In the genomic region with DNA sequence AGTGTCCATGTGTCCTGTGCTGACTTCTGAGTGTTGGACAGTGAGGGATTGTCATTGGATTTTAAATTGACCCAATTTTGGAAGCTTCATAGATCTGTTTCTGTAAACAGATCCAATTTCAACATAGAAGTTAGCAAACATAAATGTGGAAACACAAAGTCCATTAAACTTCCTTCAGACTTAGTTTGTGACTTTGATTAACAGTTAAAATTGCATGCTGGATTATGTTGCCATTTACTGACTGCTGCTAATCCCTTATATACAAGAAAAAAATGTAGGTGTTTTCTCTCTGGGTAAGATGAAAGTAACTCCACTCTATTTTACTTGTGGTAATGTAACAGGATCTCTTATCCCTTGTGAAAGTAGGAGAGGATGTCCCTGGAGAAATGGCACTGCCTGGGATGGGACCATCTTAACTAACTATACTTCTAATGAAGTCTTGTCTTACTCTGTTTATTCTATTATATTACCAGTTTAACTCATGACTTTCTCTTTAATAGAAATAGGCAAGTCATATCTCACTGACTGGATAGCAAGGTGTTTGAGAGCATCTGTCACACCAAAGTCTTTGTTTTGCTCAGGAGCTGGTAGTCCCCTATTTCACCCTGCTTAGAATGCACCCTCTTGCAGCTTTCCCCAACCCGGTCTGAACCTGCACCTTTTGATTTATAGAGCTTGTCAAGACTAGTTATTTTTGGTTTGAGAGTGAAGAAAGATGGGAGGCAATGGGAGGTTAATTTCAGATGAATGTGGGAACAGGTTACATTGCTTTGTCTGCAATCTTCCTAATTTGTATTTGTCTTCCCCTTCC, we compare ENCODE assay signal across 18 cellular contexts. TPM values are rescaled to one million over a fixed set of nuclear protein-coding genes. Genes with fewer than 3 reads are reported as not detected.
DNase-seq lines count a peak whose midpoint lies in the region; ATAC-seq, FAIRE-seq and TF ChIP-seq lines count a peak whose summit lies in the region.
"Had no signal": no experiment of that assay in that cellular context is flagged by ENCODE, and none has a peak within 500 bp of the region (broad histone marks: within the 10 kb centered on the region; RNA-seq: fewer than 3 reads in every experiment).

No MANE protein-coding gene starts in this region.

- no peak overlapping the region for H3K4me3 Mint-ChIP-seq in activated T-helper 2 cell treated with anti-CD3 and anti-CD28 coated beads, Interferon-gamma antibody, Interleukin-2, Interleukin-4, amounts not matched to agents 10 μg/mL and 5 μg/mL and 100 μg/mL, durations not matched to agents 14 hours and 24 hours and 36 hours (ENCODE audit: low read depth)
- no peak overlapping the region for H3K4me3 Mint-ChIP-seq in neural progenitor cell
- H3K4me3 Mint-ChIP-seq: activated T-cell treated with anti-CD3 and anti-CD28 coated beads, Interleukin-2, amount 50 U/mL, for 4 hours; stimulated activated naive CD8-positive, alpha-beta T cell treated with anti-CD3 and anti-CD28 coated beads, Interleukin-15, amount 100 ng/mL, for 72 hours had no signal

- H3K27ac Mint-ChIP-seq in activated T-helper 2 cell treated with anti-CD3 and anti-CD28 coated beads, Interferon-gamma antibody, Interleukin-2, Interleukin-4, amounts not matched to agents 10 μg/mL and 5 μg/mL and 100 μg/mL, durations not matched to agents 14 hours and 24 hours and 36 hours, result peak overlapping the region; percentile 40
- H3K27ac Mint-ChIP-seq in neural progenitor cell, result no peak overlapping the region
- H3K27ac Mint-ChIP-seq: stimulated activated naive CD8-positive, alpha-beta T cell treated with anti-CD3 and anti-CD28 coated beads, Interleukin-15, amount 100 ng/mL, for 72 hours had no signal

- no peak overlapping the region for H4K91ac ChIP-seq in IMR-90 (ENCODE audit: insufficient read depth, low read depth, low read length)

- intact Hi-C loops in IMR-90 (cut with micrococcal nuclease), result loop anchor here (2.0 to 5.0 kb wide), 2 partner anchors 15 to 46 kb away; no protein-coding TSS in a partner anchor
- intact Hi-C loops in activated T-helper 2 cell treated with anti-CD3 and anti-CD28 coated beads, Interferon-gamma antibody, Interleukin-2, Interleukin-4, amounts not matched to agents 10 μg/mL and 5 μg/mL and 100 μg/mL, durations not matched to agents 14 hours and 24 hours and 36 hours (cut with micrococcal nuclease), result no loop called here

- H3K27me3 ChIP-seq in IMR-90 (ENCODE audit: control insufficient read depth, insufficient read depth, low read length) (no peaks in the 10 kb centered on the region), neural progenitor cell (no peaks in the 10 kb centered on the region), small intestine (ENCODE audit: control insufficient read depth in 2 of 2, insufficient read depth in 2 of 2, low read length in 2 of 2) (no peaks in the 10 kb centered on the region)
- H3K27me3 ChIP-seq: BLaER1, ovary, vagina had no signal

- H2AFZ ChIP-seq in IMR-90 (replicated peaks; ENCODE audit: low read length, poor library complexity), result no peak overlapping the region
- H2AFZ ChIP-seq in neural progenitor cell (replicated peaks), result no peak overlapping the region

- H3K4ac ChIP-seq in IMR-90 (ENCODE audit: low read depth, low read length), result peak overlapping the region; percentile 48; the same call in 1 of the 2 replicates

- no peak overlapping the region; the same call in 1 of the 2 replicates for H3K56ac ChIP-seq in IMR-90 (ENCODE audit: extremely low read depth, insufficient read depth, low read length)

- H3F3A ChIP-seq in neural progenitor cell (ENCODE audit: low read depth), result peaks cover 6% of the 10 kb centered on the region

- H2AK5ac ChIP-seq in IMR-90 (ENCODE audit: low read depth, low read length), result no peak overlapping the region; the same call in 1 of the 2 replicates

- ATAC-seq in IMR-90 (ENCODE audit: low read depth), result peak; percentile 45
- ATAC-seq: activated T-cell treated with anti-CD3 and anti-CD28 coated beads, Interleukin-2, amount 50 U/mL, for 4 hours; stimulated activated naive CD8-positive, alpha-beta T cell treated with anti-CD3 and anti-CD28 coated beads, Interleukin-15, amount 100 ng/mL, for 72 hours had no signal

- H3K36me3 Mint-ChIP-seq in activated T-helper 2 cell treated with anti-CD3 and anti-CD28 coated beads, Interferon-gamma antibody, Interleukin-2, Interleukin-4, amounts not matched to agents 10 μg/mL and 5 μg/mL and 100 μg/mL, durations not matched to agents 14 hours and 24 hours and 36 hours (ENCODE audit: low read depth), result peaks cover 51% of the 10 kb centered on the region
- H3K36me3 Mint-ChIP-seq in neural progenitor cell, result peaks cover 31% of the 10 kb centered on the region

- H3K27ac ChIP-seq in IMR-90 (ENCODE audit: insufficient read depth, low read length) (peak overlapping the region; percentile 56; the same call in 1 of the 2 replicates), neural progenitor cell (no peak overlapping the region), small intestine (ENCODE audit: low read depth in 1 of 2, low read length in 1 of 2) (no peak overlapping the region)
- H3K27ac ChIP-seq: BLaER1, ovary, vagina had no signal

- H4K8ac ChIP-seq in IMR-90 (ENCODE audit: low read depth in 2 of 2, low read length in 2 of 2), result peak overlapping the region in 1 of 2 experiments; percentile 22; a peak in 2 of 4 replicates

- TF ChIP-seq POLR2A in IMR-90 (IDR thresholded peaks at IDR 0.05; ENCODE audit: low read depth, low read length), result no peak

- no peak overlapping the region; the same call in 1 of the 2 replicates for H3K14ac ChIP-seq in IMR-90 (replicated peaks; ENCODE audit: low read depth, low read length)

- peaks cover 2 to 33% of the 10 kb centered on the region in 2 experiments; a peak in 3 of 4 replicates for H3K79me1 ChIP-seq in IMR-90 (ENCODE audit: low read depth in 1 of 2, low read length in 2 of 2)

- H3K4me3 ChIP-seq in IMR-90 (ENCODE audit: insufficient read depth, low read depth, low read length), result no peak overlapping the region
- no peak overlapping the region for H3K4me3 ChIP-seq in neural progenitor cell
- H3K4me3 ChIP-seq in small intestine (ENCODE audit: low read depth in 1 of 2, low read length in 2 of 2), result no peak overlapping the region
- H3K4me3 ChIP-seq: BLaER1, HAP-1, ovary, vagina had no signal

- TF ChIP-seq CTCF in GM13976 (IDR thresholded peaks at IDR 0.05; ENCODE audit: borderline replicate concordance, control extremely low read depth, extremely low read depth, insufficient read depth, missing control alignments), result no peak
- TF ChIP-seq CTCF in IMR-90 (conservative IDR thresholded peaks at IDR 0.05; ENCODE audit: low read depth, low read length), result no peak
- no peak for TF ChIP-seq CTCF in neural progenitor cell (IDR thresholded peaks at IDR 0.05)

- no peak for FAIRE-seq in small intestine (lab: Jason Lieb, UNC)

- WGBS in IMR-90 (ENCODE audit: extremely low coverage in 2 of 2, insufficient read length in 1 of 2), 2 experiments, result no CpG with 5 or more reads among the region's 1 CpG
- WGBS in small intestine, 3 donors, result 27 to 65% (median 50%) methylated on average over 1 of the region's 1 CpG

- no peak overlapping the region for H3K9ac ChIP-seq in IMR-90 (ENCODE audit: low read depth, low read length)
- no peak overlapping the region for H3K9ac ChIP-seq in neural progenitor cell
- H3K9ac ChIP-seq: BLaER1 had no signal

- peaks cover 5% of the 10 kb centered on the region; the same call in 1 of the 2 replicates for H3K9me1 ChIP-seq in IMR-90 (ENCODE audit: insufficient read depth, low read length)

- no peaks in the 10 kb centered on the region for H3K9me3 Mint-ChIP-seq in activated T-helper 2 cell treated with anti-CD3 and anti-CD28 coated beads, Interferon-gamma antibody, Interleukin-2, Interleukin-4, amounts not matched to agents 10 μg/mL and 5 μg/mL and 100 μg/mL, durations not matched to agents 14 hours and 24 hours and 36 hours
- no peaks in the 10 kb centered on the region for H3K9me3 Mint-ChIP-seq in neural progenitor cell
- H3K9me3 Mint-ChIP-seq: activated T-cell treated with anti-CD3 and anti-CD28 coated beads, Interleukin-2, amount 50 U/mL, for 4 hours; stimulated activated naive CD8-positive, alpha-beta T cell treated with anti-CD3 and anti-CD28 coated beads, Interleukin-15, amount 100 ng/mL, for 72 hours had no signal

- in situ Hi-C loops in GM13976 (cut with MboI; ENCODE audit: low sequenced_read_pairs, unreplicated experiment), result no loop called here
- in situ Hi-C loops in IMR-90 (cut with MboI; ENCODE audit: low sequenced_read_pairs), result no loop called here
- in situ Hi-C loops in ACHN (cut with HindIII; ENCODE audit: low pct_ligation_motif_present, low pct_unique_long_range_greater_than_20kb, low sequenced_read_pairs), result no loop called here

- peak overlapping the region; percentile 71; the same call in 1 of the 2 replicates for H3K23ac ChIP-seq in IMR-90 (ENCODE audit: low read depth, low read length)

- H4K20me1 ChIP-seq in IMR-90 (ENCODE audit: insufficient read depth, low read length) (0 out of 2 replicates have a peak, but pooled peaks cover 3% of the 10 kb centered on the region), neural progenitor cell (ENCODE audit: low read depth) (peaks cover 69% of the 10 kb centered on the region)

- H3K4me2 ChIP-seq in IMR-90 (ENCODE audit: low read depth, low read length) (peak overlapping the region; percentile 85), neural progenitor cell (peak overlapping the region; percentile 23)
- H3K4me2 ChIP-seq: BLaER1 had no signal

- H2BK20ac ChIP-seq in IMR-90 (ENCODE audit: low read depth, low read length), result no peak overlapping the region

- DNase-seq in GM13976 (ENCODE audit: low spot score) (peak; percentile 27), IMR-90 (no peak), neural progenitor cell (ENCODE audit: low spot score) (no peak), NCI-H1694 treated with DMSO at 0.1 percent for 48 hours (lab: John Stamatoyannopoulos, UW) (no peak), NCI-H1694 (lab: John Stamatoyannopoulos, UW) (no peak), small intestine (no peak), ACHN (no peak)
- DNase-seq in activated T-helper 2 cell treated with anti-CD3 and anti-CD28 coated beads, Interferon-gamma antibody, Interleukin-2, Interleukin-4, amounts not matched to agents 10 μg/mL and 5 μg/mL and 100 μg/mL, durations not matched to agents 14 hours and 24 hours and 36 hours (ENCODE audit: low spot score), result no peak
- DNase-seq: activated T-cell treated with anti-CD3 and anti-CD28 coated beads, Interleukin-2, amount 50 U/mL, for 4 hours; NCI-H2081; NK-92 treated with Interleukin-12 subunit alpha and Interleukin-12 subunit beta, amount 100 ng/mL, for 24 hours; ovary; SHP77 treated with DMSO at 0.1 percent for 48 hours; stimulated activated naive CD8-positive, alpha-beta T cell treated with anti-CD3 and anti-CD28 coated beads, Interleukin-15, amount 100 ng/mL, for 72 hours; T1000 had no signal

- peaks cover 29% of the 10 kb centered on the region for H3K4me1 Mint-ChIP-seq in activated T-helper 2 cell treated with anti-CD3 and anti-CD28 coated beads, Interferon-gamma antibody, Interleukin-2, Interleukin-4, amounts not matched to agents 10 μg/mL and 5 μg/mL and 100 μg/mL, durations not matched to agents 14 hours and 24 hours and 36 hours (ENCODE audit: low read depth)
- H3K4me1 Mint-ChIP-seq in neural progenitor cell, result peaks cover 8% of the 10 kb centered on the region

- dilution Hi-C loops in IMR-90 (cut with HindIII; ENCODE audit: low sequenced_read_pairs, unreplicated experiment), result no loop called here

- H2BK120ac ChIP-seq in IMR-90 (ENCODE audit: low read depth, low read length), result peak overlapping the region; percentile 47; the same call in 1 of the 2 replicates

- peaks cover 100% of the 10 kb centered on the region for H3K79me2 ChIP-seq in neural progenitor cell (ENCODE audit: low read depth)

- no peak overlapping the region for H4K5ac ChIP-seq in IMR-90 (ENCODE audit: low read depth, low read length)

- H3K36me3 ChIP-seq in IMR-90 (ENCODE audit: control insufficient read depth, insufficient read depth, low read length) (no peaks in the 10 kb centered on the region; the same call in 1 of the 2 replicates), neural progenitor cell (peaks cover 18% of the 10 kb centered on the region), small intestine (ENCODE audit: control insufficient read depth in 2 of 2, insufficient read depth in 2 of 2, low read length in 2 of 2) (no peaks in the 10 kb centered on the region)
- H3K36me3 ChIP-seq: ovary, vagina had no signal

- H3K4me1 ChIP-seq in IMR-90 (ENCODE audit: control insufficient read depth, insufficient read depth, low read length) (peaks cover 8% of the 10 kb centered on the region), neural progenitor cell (no peaks in the 10 kb centered on the region), small intestine (ENCODE audit: control insufficient read depth in 2 of 2, insufficient read depth in 1 of 2, low read depth in 1 of 2, low read length in 1 of 2) (no peaks in the 10 kb centered on the region)
- H3K4me1 ChIP-seq: vagina had no signal

- no TSS peak for BruUV-seq in IMR-90 (replicated peaks; lab: Mats Ljungman, UMichigan)

- CTCF ChIA-PET in IMR-90 (lab: Yijun Ruan, JAX), result no interaction called here

- no peaks in the 10 kb centered on the region for H3K27me3 Mint-ChIP-seq in activated T-helper 2 cell treated with anti-CD3 and anti-CD28 coated beads, Interferon-gamma antibody, Interleukin-2, Interleukin-4, amounts not matched to agents 10 μg/mL and 5 μg/mL and 100 μg/mL, durations not matched to agents 14 hours and 24 hours and 36 hours (ENCODE audit: low read depth)
- no peaks in the 10 kb centered on the region for H3K27me3 Mint-ChIP-seq in neural progenitor cell (ENCODE audit: insufficient read depth, low read depth)
- H3K27me3 Mint-ChIP-seq: stimulated activated naive CD8-positive, alpha-beta T cell treated with anti-CD3 and anti-CD28 coated beads, Interleukin-15, amount 100 ng/mL, for 72 hours had no signal

- peak overlapping the region; percentile 44 for H2BK5ac ChIP-seq in IMR-90 (ENCODE audit: low read depth, low read length, poor library complexity, severe bottlenecking)

- H3K9me3 ChIP-seq in IMR-90 (ENCODE audit: control insufficient read depth, insufficient read depth, low read length) (no peaks in the 10 kb centered on the region), neural progenitor cell (ENCODE audit: low read depth) (no peaks in the 10 kb centered on the region), small intestine (ENCODE audit: control insufficient read depth, low read depth) (no peaks in the 10 kb centered on the region)
- H3K9me3 ChIP-seq: BLaER1, HAP-1, ovary, vagina had no signal

- H2BK15ac ChIP-seq in IMR-90 (ENCODE audit: low read depth, low read length), result no peak overlapping the region

- no peak for TF ChIP-seq RAD21 in IMR-90 (IDR thresholded peaks at IDR 0.05; ENCODE audit: low read length)

- POLR2A ChIA-PET in IMR-90 (lab: Charles Lee; ENCODE audit: unreplicated experiment), result interaction anchor here (0.5 kb wide), 1 partner anchor 96 kb away, joined by 3 read pairs; no protein-coding TSS in a partner anchor

- peak overlapping the region; percentile 68 for H3K18ac ChIP-seq in IMR-90 (ENCODE audit: low read depth, low read length)

- no peak overlapping the region for H2AK9ac ChIP-seq in IMR-90 (replicated peaks; ENCODE audit: low read depth, low read length, poor library complexity)

RNA-seq across cellular contexts. Expression of a gene that starts 7.2 kb away (rescaled TPM):
- total RNA-seq in IMR-90 (2012; rRNA removed) (72.2 and 82.2 TPM in 2 replicates), neural progenitor cell (ENCODE audit: low replicate concordance) (226 and 278 TPM in 2 replicates)
- polyA plus RNA-seq in IMR-90 (2012; rRNA removed) (27.6 and 28.5 TPM in 2 replicates), small intestine (10 to 100 TPM in 1 of 3 donors, 1 to 10 TPM in 1, under 1 TPM in 1; 0.81 to 27.8 (median 2.5) TPM)
- polyA plus RNA-seq in IMR-90 (2012; cell fraction: cytosol; rRNA removed), result 4.8 and 19.2 TPM in 2 replicates
- 3.2 and 12.0 TPM in 2 replicates for polyA plus RNA-seq in IMR-90 (2012; cell fraction: nucleus; rRNA removed; ENCODE audit: low replicate concordance)
- total RNA-seq in activated T-helper 2 cell treated with anti-CD3 and anti-CD28 coated beads, Interferon-gamma antibody, Interleukin-2, Interleukin-4, amounts not matched to agents 10 μg/mL and 5 μg/mL and 100 μg/mL, durations not matched to agents 14 hours and 24 hours and 36 hours, result 82.8 and 83.0 TPM in 2 replicates

RNA-seq across cellular contexts. Expression of a gene that starts 23.6 kb away (rescaled TPM):
- total RNA-seq in IMR-90 (2012; rRNA removed), result 41.9 and 45.5 TPM in 2 replicates
- polyA plus RNA-seq in IMR-90 (2012; rRNA removed), result 40.2 and 41.9 TPM in 2 replicates
- 44.9 and 47.2 TPM in 2 replicates for polyA plus RNA-seq in IMR-90 (2012; cell fraction: cytosol; rRNA removed)
- 22.6 and 23.8 TPM in 2 replicates for polyA plus RNA-seq in IMR-90 (2012; cell fraction: nucleus; rRNA removed; ENCODE audit: low replicate concordance)
- total RNA-seq in activated T-helper 2 cell treated with anti-CD3 and anti-CD28 coated beads, Interferon-gamma antibody, Interleukin-2, Interleukin-4, amounts not matched to agents 10 μg/mL and 5 μg/mL and 100 μg/mL, durations not matched to agents 14 hours and 24 hours and 36 hours, result 313 and 326 TPM in 2 replicates
- 60.0 and 74.6 TPM in 2 replicates for total RNA-seq in neural progenitor cell (ENCODE audit: low replicate concordance)
- polyA plus RNA-seq in small intestine, result 100 to 1,000 TPM in 1 of 3 donors, 10 to 100 TPM in 2; 79.7 to 160 (median 92.8) TPM
